8 cellular contexts compared by ENCODE assay signal in the genomic region with DNA sequence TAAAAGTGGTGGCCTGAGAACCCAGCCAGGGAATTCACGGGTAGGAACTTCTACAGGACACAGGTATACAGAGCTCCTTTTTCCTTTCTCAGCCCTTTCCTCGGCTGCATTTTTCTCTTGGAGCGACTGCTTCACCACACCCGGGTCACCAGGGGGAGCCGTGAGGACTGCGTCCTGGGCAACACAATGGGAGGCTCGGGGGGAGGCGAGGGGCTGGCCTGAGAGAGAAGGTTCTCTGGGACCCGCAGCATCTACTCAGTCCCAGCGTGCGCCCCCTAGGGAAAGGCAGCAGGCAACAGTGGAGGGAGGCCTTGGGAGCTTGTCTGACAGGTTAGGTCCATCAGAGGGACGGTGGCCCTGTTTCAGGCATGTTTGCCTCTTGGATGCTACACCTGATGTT. TPM values are rescaled to one million over a fixed set of nuclear protein-coding genes. Genes with fewer than 3 reads are reported as not detected.
DNase-seq lines count a peak whose midpoint lies in the region; ATAC-seq, FAIRE-seq and TF ChIP-seq lines count a peak whose summit lies in the region.
"Not testable (repeated sequence)": the region's sequence is repeated elsewhere in the genome, so short reads cannot be mapped to it uniquely, and the experiment has no call there.

No MANE protein-coding gene starts in this region.

- H2AFZ ChIP-seq in OCI-LY7 (ENCODE audit: low read length), result not testable (repeated sequence)

- not testable (repeated sequence) for H3K27ac Mint-ChIP-seq in activated CD4-positive, alpha-beta T cell treated with anti-CD3 and anti-CD28 coated beads, Interleukin-2, amount 10 ng/mL, durations not matched to agents 7 days and 5 days

- DNase-seq in A673 (ENCODE audit: low spot score), result peak; percentile 77
- not testable (repeated sequence) for DNase-seq in GM10266 (ENCODE audit: extremely low spot score); LNCaP clone FGC (ENCODE audit: low read depth)
- DNase-seq in OCI-LY7 (ENCODE audit: low spot score), result peak; percentile 75
- DNase-seq in activated CD4-positive, alpha-beta T cell treated with anti-CD3 and anti-CD28 coated beads, Interleukin-2, amount 10 ng/mL, durations not matched to agents 7 days and 5 days, result peak; percentile 16
- peak; percentile 82 for DNase-seq in dermis blood vessel endothelial cell
- DNase-seq in iPS DF 19.7 (ENCODE audit: low read depth, low spot score), result peak; percentile 45
- peak; percentile 20 to 63 (median 44) for DNase-seq in pancreas

- not testable (repeated sequence) for H3K36me3 ChIP-seq in A673 (ENCODE audit: insufficient read depth, low read length, poor library complexity, severe bottlenecking); OCI-LY7 (ENCODE audit: insufficient read depth, low read length); pancreas

- TF ChIP-seq CTCF in A673 (conservative IDR thresholded peaks at IDR 0.05; ENCODE audit: low read depth, low read length) (peak; percentile 57), GM10266 (IDR thresholded peaks at IDR 0.05; ENCODE audit: control insufficient read depth, insufficient read depth, low read depth, missing control alignments) (peak; percentile 23), LNCaP clone FGC (IDR thresholded peaks at IDR 0.05; ENCODE audit: control insufficient read depth, extremely low read depth, insufficient read depth) (peak; percentile 53), OCI-LY7 (conservative IDR thresholded peaks at IDR 0.05; ENCODE audit: low read length) (peak; percentile 74), pancreas (IDR thresholded peaks at IDR 0.05) (peak in 2 of 4 donors; percentile 24 to 28)

- BruUV-seq in A673 (replicated peaks; lab: Mats Ljungman, UMichigan); OCI-LY7 (replicated peaks; lab: Mats Ljungman, UMichigan): not testable (repeated sequence)

- H3K4me3 ChIP-seq in A673 (ENCODE audit: low read depth, low read length, poor library complexity, severe bottlenecking); LNCaP clone FGC (ENCODE audit: low read depth, low read length); OCI-LY7 (ENCODE audit: low read depth, low read length, poor library complexity, severe bottlenecking); pancreas: not testable (repeated sequence)

- POLR2A ChIA-PET in A673 (lab: Charles Lee; ENCODE audit: low non-redundant PET); OCI-LY7 (lab: Charles Lee); activated CD4-positive, alpha-beta T cell treated with anti-CD3 and anti-CD28 coated beads, Interleukin-2, amount 10 ng/mL, durations not matched to agents 7 days and 5 days (lab: Charles Lee): not testable (repeated sequence)

- FAIRE-seq in pancreas (lab: Jason Lieb, UNC), result not testable (repeated sequence)

- intact Hi-C loops in A673 (cut with micrococcal nuclease; ENCODE audit: unreplicated experiment); OCI-LY7 (cut with micrococcal nuclease; ENCODE audit: unreplicated experiment); pancreas (cut with DNase I): not testable (repeated sequence)

- H3K4me1 Mint-ChIP-seq in activated CD4-positive, alpha-beta T cell treated with anti-CD3 and anti-CD28 coated beads, Interleukin-2, amount 10 ng/mL, durations not matched to agents 7 days and 5 days, result not testable (repeated sequence)

- H3K27ac ChIP-seq in A673 (ENCODE audit: low read depth, low read length, poor library complexity, severe bottlenecking); OCI-LY7 (ENCODE audit: low read depth, low read length, poor library complexity, severe bottlenecking); pancreas: not testable (repeated sequence)

- not testable (repeated sequence) for H3K4me1 ChIP-seq in A673 (ENCODE audit: insufficient read depth, low read length, poor library complexity, severe bottlenecking); OCI-LY7 (ENCODE audit: insufficient read depth, low read length, poor library complexity, severe bottlenecking); pancreas

- CTCF ChIA-PET in A673 (lab: Charles Lee), result interaction anchor here (0.6 kb wide), 1 partner anchor 532 kb away, joined by 4 read pairs; no protein-coding TSS in a partner anchor
- CTCF ChIA-PET in OCI-LY7 (lab: Charles Lee; ENCODE audit: unreplicated experiment); activated CD4-positive, alpha-beta T cell treated with anti-CD3 and anti-CD28 coated beads, Interleukin-2, amount 10 ng/mL, durations not matched to agents 7 days and 5 days (lab: Charles Lee): not testable (repeated sequence)

- H3K27me3 ChIP-seq in A673 (replicated peaks; ENCODE audit: insufficient read depth, low read depth, low read length, poor library complexity); pancreas: not testable (repeated sequence)

- not testable (repeated sequence) for H3K4me2 ChIP-seq in OCI-LY7 (ENCODE audit: low read length)

- H3K4me3 Mint-ChIP-seq in activated CD4-positive, alpha-beta T cell treated with anti-CD3 and anti-CD28 coated beads, Interleukin-2, amount 10 ng/mL, durations not matched to agents 7 days and 5 days, result not testable (repeated sequence)

- 31 to 40% methylated on average over 12 of the region's 12 CpGs for WGBS in pancreas, 2 donors

- H3K27me3 Mint-ChIP-seq in activated CD4-positive, alpha-beta T cell treated with anti-CD3 and anti-CD28 coated beads, Interleukin-2, amount 10 ng/mL, durations not matched to agents 7 days and 5 days, result not testable (repeated sequence)

- H3K9me2 ChIP-seq in OCI-LY7 (ENCODE audit: insufficient read depth, low read length), result not testable (repeated sequence)

- H3K9me3 ChIP-seq in A673 (ENCODE audit: low read depth, low read length, poor library complexity, severe bottlenecking); OCI-LY7 (ENCODE audit: low read length); pancreas: not testable (repeated sequence)

- not testable (repeated sequence) for H4K20me1 ChIP-seq in OCI-LY7 (ENCODE audit: insufficient read depth, low read length)

- H3K79me2 ChIP-seq in OCI-LY7 (ENCODE audit: insufficient read depth, low read depth, low read length), result not testable (repeated sequence)

- H3K36me3 Mint-ChIP-seq in activated CD4-positive, alpha-beta T cell treated with anti-CD3 and anti-CD28 coated beads, Interleukin-2, amount 10 ng/mL, durations not matched to agents 7 days and 5 days (ENCODE audit: low read depth), result not testable (repeated sequence)

- H3K9me3 Mint-ChIP-seq in activated CD4-positive, alpha-beta T cell treated with anti-CD3 and anti-CD28 coated beads, Interleukin-2, amount 10 ng/mL, durations not matched to agents 7 days and 5 days, result not testable (repeated sequence)

- ATAC-seq in pancreas, result peak; percentile 47 to 92 (median 68)

RNA-seq across cellular contexts. Expression of a gene that starts 8.3 kb away (rescaled TPM):
- total RNA-seq in A673 (2021) (36.8 and 45.2 TPM in 2 replicates), OCI-LY7 (2022) (26.0 and 26.2 TPM in 2 replicates), dermis blood vessel endothelial cell (4.1 and 5.8 TPM in 2 replicates), pancreas (10 to 100 TPM in 5 of 6 donors, 1 to 10 TPM in 1; 7.9 to 24.8 (median 13.3) TPM)
- 7.6 and 13.9 TPM in 2 replicates for total RNA-seq in OCI-LY7 (2014; rRNA removed; shearing (Covaris generic))
- total RNA-seq in activated CD4-positive, alpha-beta T cell treated with anti-CD3 and anti-CD28 coated beads, Interleukin-2, amount 10 ng/mL, durations not matched to agents 7 days and 5 days, result 10 to 100 TPM; 28.2 to 29.0 TPM
- 10 to 100 TPM; 20.2 to 22.1 TPM for polyA plus RNA-seq in pancreas

RNA-seq across cellular contexts. Expression of a gene that starts 37.1 kb away (rescaled TPM):
- not detected in 2 replicates for total RNA-seq in A673 (2021)
- total RNA-seq in OCI-LY7 (2014; rRNA removed; shearing (Covaris generic)), result not detected in 2 replicates
- not detected in 2 replicates for total RNA-seq in OCI-LY7 (2022)
- not detected for total RNA-seq in activated CD4-positive, alpha-beta T cell treated with anti-CD3 and anti-CD28 coated beads, Interleukin-2, amount 10 ng/mL, durations not matched to agents 7 days and 5 days
- total RNA-seq in dermis blood vessel endothelial cell, result 0.34 and 0.79 TPM in 2 replicates
- total RNA-seq in pancreas, result under 1 TPM in 1 of 6 donors, not detected in 5; 0.40 TPM
- polyA plus RNA-seq in pancreas, result under 1 TPM; 0.34 to 0.92 TPM
